Comparison of ENCODE assay signal across 35 cellular contexts in genomic region chr22:32208681-32209080, GRCh38. TPM values are rescaled to one million over a fixed set of nuclear protein-coding genes. Genes with fewer than 3 reads are reported as not detected.
"Had no signal": no experiment of that assay in that cellular context is flagged by ENCODE, and none has a peak within 500 bp of the region (broad histone marks: within the 10 kb centered on the region; RNA-seq: fewer than 3 reads in every experiment).

No MANE protein-coding gene starts in this region.

- H3K4me1 ChIP-seq: pancreas, right lobe of liver, thyroid gland, upper lobe of right lung, uterus had no signal

- H3K27ac ChIP-seq: pancreas, prostate gland, right lobe of liver, sigmoid colon, skin epidermis, spleen, thoracic aorta, thyroid gland, transverse colon, upper lobe of right lung, uterus had no signal

- ATAC-seq: naive thymus-derived CD8-positive, alpha-beta T cell; natural killer cell treated with Interleukin-12 subunit alpha and Interleukin-12 subunit beta and Interleukin-15 and Interleukin-18, amount 100 ng/mL, for 72 hours; pancreas; right cardiac atrium; right lobe of liver; stimulated activated memory B cell treated with anti-CD40 and anti-IgM and Interleukin-4, amounts not matched to agents 10 μg/mL and 1 μg/mL and 100 μg/mL, for 72 hours; stimulated activated naive CD8-positive, alpha-beta T cell treated with anti-CD3 and anti-CD28 coated beads, Interleukin-15, amount 100 ng/mL, for 72 hours; stimulated activated naive CD8-positive, alpha-beta T cell treated with anti-CD3 and anti-CD28 coated beads, Interleukin-15, Interleukin-2, amounts not matched to agents 100 U/mL and 50 U/mL, for 24 hours; upper lobe of right lung had no signal

- H3K27me3 ChIP-seq: pancreas, right lobe of liver, thyroid gland had no signal

- H3K4me3 ChIP-seq: pancreas, prostate gland, right lobe of liver, sigmoid colon, skin epidermis, smooth muscle cell, spleen, thoracic aorta, thyroid gland, transverse colon, upper lobe of right lung, uterus had no signal

- H3K9me3 ChIP-seq: pancreas, prostate gland, right lobe of liver, sigmoid colon, spleen, thoracic aorta, thyroid gland, transverse colon, upper lobe of right lung, uterus had no signal

- H3K36me3 ChIP-seq: pancreas, prostate gland, right lobe of liver, sigmoid colon, spleen, thoracic aorta, thyroid gland, transverse colon, upper lobe of right lung, uterus had no signal

- DNase-seq: naive B cell; naive thymus-derived CD8-positive, alpha-beta T cell; nephron progenitor cell; occipital lobe; pancreas; retina; right cardiac atrium; right lobe of liver; sigmoid colon; spleen; stimulated activated CD4-positive, alpha-beta T cell treated with anti-CD3 and anti-CD28 coated beads, Interleukin-12 subunit alpha, Interleukin-12 subunit beta, amount 100 ng/mL, for 4 hours; stimulated activated CD4-positive, alpha-beta T cell treated with anti-CD3 and anti-CD28 coated beads, Interleukin-1b, Interleukin-23, amount 100 ng/mL, for 48 hours; stimulated activated CD4-positive, alpha-beta T cell treated with anti-CD3 and anti-CD28 coated beads, Interleukin-4, amount 100 ng/mL, for 1 hour; stimulated activated CD4-positive, alpha-beta T cell treated with anti-CD3 and anti-CD28 coated beads, Interleukin-4, amount 100 ng/mL, for 4 hours; stimulated activated CD8-positive, alpha-beta memory T cell treated with anti-CD3 and anti-CD28 coated beads, Interleukin-4, amount 100 ng/mL, for 48 hours; stimulated activated naive CD4-positive, alpha-beta T cell; stimulated activated naive CD8-positive, alpha-beta T cell treated with anti-CD3 and anti-CD28 coated beads, Interleukin-15, amount 100 ng/mL, for 72 hours; stimulated activated naive CD8-positive, alpha-beta T cell treated with anti-CD3 and anti-CD28 coated beads, Interleukin-15, Interleukin-2, amounts not matched to agents 100 U/mL and 50 U/mL, for 24 hours; substantia nigra; thyroid gland; transverse colon; upper lobe of right lung; uterus had no signal

- H3K4me2 ChIP-seq: smooth muscle cell had no signal

RNA-seq across cellular contexts. Expression of gene RFPL2, which starts 3.8 kb away (rescaled TPM):
- total RNA-seq: natural killer cell treated with Interleukin-12 subunit alpha and Interleukin-12 subunit beta and Interleukin-15 and Interleukin-18, amount 100 ng/mL, for 72 hours; osteocyte; posterior vena cava; pulmonary artery endothelial cell; right cardiac atrium; sigmoid colon; smooth muscle cell; thoracic aorta; thyroid gland; transverse colon; upper lobe of right lung; urinary bladder; uterus had no signal
- polyA plus RNA-seq: right cardiac atrium, sigmoid colon, smooth muscle cell, urinary bladder had no signal

RNA-seq across cellular contexts. Expression of gene SLC5A4, which starts 46.5 kb away (rescaled TPM):
- total RNA-seq: naive thymus-derived CD8-positive, alpha-beta T cell; natural killer cell treated with Interleukin-12 subunit alpha and Interleukin-12 subunit beta and Interleukin-15 and Interleukin-18, amount 100 ng/mL, for 72 hours; occipital lobe; osteocyte; smooth muscle cell had no signal
- polyA plus RNA-seq: naive thymus-derived CD8-positive, alpha-beta T cell; smooth muscle cell had no signal

RNA-seq across cellular contexts. Expression of gene C22orf42, which starts 49.6 kb away (rescaled TPM):
- total RNA-seq: naive thymus-derived CD8-positive, alpha-beta T cell; natural killer cell treated with Interleukin-12 subunit alpha and Interleukin-12 subunit beta and Interleukin-15 and Interleukin-18, amount 100 ng/mL, for 72 hours; neural crest cell; occipital lobe; osteocyte; posterior vena cava; pulmonary artery endothelial cell; right cardiac atrium; right lobe of liver; sigmoid colon; smooth muscle cell; spleen; temporal lobe; thoracic aorta; thyroid gland; transverse colon; upper lobe of right lung; urinary bladder; uterus had no signal
- polyA plus RNA-seq: naive thymus-derived CD8-positive, alpha-beta T cell; right cardiac atrium; sigmoid colon; smooth muscle cell; spleen; urinary bladder had no signal
